ENCODE assay signal across 29 cellular contexts in genomic region chr10:5965266-5965665, GRCh38. TPM values are rescaled to one million over a fixed set of nuclear protein-coding genes. Genes with fewer than 3 reads are reported as not detected.
A peak's percentile ranks its signal among the peaks of the same experiment; 100 is the strongest.
DNase-seq lines count a peak whose midpoint lies in the region; ATAC-seq and TF ChIP-seq lines count a peak whose summit lies in the region.
"Had no signal": no experiment of that assay in that cellular context is flagged by ENCODE, and none has a peak within 500 bp of the region (broad histone marks: within the 10 kb centered on the region; RNA-seq: fewer than 3 reads in every experiment).

No MANE protein-coding gene starts in this region.

- ATAC-seq in upper lobe of right lung (peak; percentile 14), GM18519 (IDR thresholded peaks at IDR 0.05; ENCODE audit: low FRiP score, unreplicated experiment) (no peak), GM18511 (IDR thresholded peaks at IDR 0.05; ENCODE audit: unreplicated experiment) (no peak), GM19395 (IDR thresholded peaks at IDR 0.05; ENCODE audit: unreplicated experiment) (no peak)
- ATAC-seq: effector memory CD8-positive, alpha-beta T cell had no signal

- TF ChIP-seq CTCF in breast epithelium (IDR thresholded peaks at IDR 0.05) (no peak), mammary epithelial cell (conservative IDR thresholded peaks at IDR 0.05 in 1 of 2, IDR thresholded peaks at IDR 0.05 in 1 of 2; ENCODE audit: extremely low read depth in 1 of 2, insufficient read depth in 1 of 2, low read depth in 1 of 2, low read length in 2 of 2) (no peak), upper lobe of right lung (IDR thresholded peaks at IDR 0.05) (no peak)

- intact Hi-C loops in breast epithelium (cut with DNase I; ENCODE audit: low total_unique reads): loop anchor here (5.0 kb wide), 1 partner anchor 1447 kb away; the partner anchor contains the start of gene SFMBT2
- intact Hi-C loops in mammary epithelial cell (cut with micrococcal nuclease): no loop called here
- intact Hi-C loops in upper lobe of right lung (cut with DNase I): no loop called here

- H3K9me3 ChIP-seq in breast epithelium: no peaks in the 10 kb centered on the region
- H3K9me3 ChIP-seq in mammary epithelial cell (replicated peaks; ENCODE audit: insufficient read depth, low read length): no peaks in the 10 kb centered on the region
- H3K9me3 ChIP-seq in upper lobe of right lung: no peaks in the 10 kb centered on the region
- H3K9me3 ChIP-seq: ascending aorta, SJCRH30 had no signal

- no TSS peak for BruUV-seq in mammary epithelial cell (replicated peaks; lab: Mats Ljungman, UMichigan)

- CTCF ChIA-PET in mammary epithelial cell (lab: Charles Lee; ENCODE audit: low non-redundant PET): no interaction called here

- no peak for TF ChIP-seq POLR2A in breast epithelium (IDR thresholded peaks at IDR 0.05)

- H3K27me3 ChIP-seq in breast epithelium (no peaks in the 10 kb centered on the region), mammary epithelial cell (ENCODE audit: insufficient read depth, low read length) (no peaks in the 10 kb centered on the region), upper lobe of right lung (no peaks in the 10 kb centered on the region)
- H3K27me3 ChIP-seq: ascending aorta, SJCRH30 had no signal

- H3K4me3 ChIP-seq in breast epithelium: no peak overlapping the region
- no peak overlapping the region for H3K4me3 ChIP-seq in mammary epithelial cell (replicated peaks in 1 of 3; ENCODE audit: insufficient read depth in 1 of 3, low read depth in 2 of 3, low read length in 3 of 3)
- H3K4me3 ChIP-seq in upper lobe of right lung: no peak overlapping the region
- H3K4me3 ChIP-seq: ascending aorta, K562, SJCRH30 had no signal

- no peaks in the 10 kb centered on the region for H4K20me1 ChIP-seq in mammary epithelial cell (ENCODE audit: insufficient read depth, low read length)

- H3K36me3 ChIP-seq in breast epithelium (no peaks in the 10 kb centered on the region), mammary epithelial cell (ENCODE audit: insufficient read depth, low read length) (no peaks in the 10 kb centered on the region), upper lobe of right lung (peaks cover 19% of the 10 kb centered on the region)
- H3K36me3 ChIP-seq: SJCRH30 had no signal

- no peaks in the 10 kb centered on the region for H3K79me2 ChIP-seq in mammary epithelial cell (ENCODE audit: insufficient read depth, low read length)

- H3K4me1 ChIP-seq in breast epithelium (no peaks in the 10 kb centered on the region), mammary epithelial cell (ENCODE audit: insufficient read depth, low read length) (no peaks in the 10 kb centered on the region), upper lobe of right lung (no peaks in the 10 kb centered on the region)
- H3K4me1 ChIP-seq: ascending aorta, SJCRH30 had no signal

- no peak overlapping the region for H3K9ac ChIP-seq in mammary epithelial cell (ENCODE audit: insufficient read depth, low read length)

- DNase-seq in breast epithelium (ENCODE audit: low spot score in 2 of 2) (peak; percentile 9 to 28), mammary epithelial cell (no peak), glomerular visceral epithelial cell (ENCODE audit: extremely low spot score) (peak; percentile 53), mucosa of gallbladder (ENCODE audit: low spot score) (peak; percentile 68), upper lobe of right lung (no peak)
- DNase-seq: 8988T; activated CD4-positive, alpha-beta T cell treated with anti-CD3 and anti-CD28 coated beads for 4 hours; activated gamma-delta T cell treated with Interleukin-2 at 50 U/mL for 16 hours; activated naive CD8-positive, alpha-beta T cell treated with anti-CD3 and anti-CD28 coated beads, Interleukin-2, amount 10 ng/mL, durations not matched to agents 7 days and 5 days; activated T-cell treated with anti-CD3 and anti-CD28 coated beads, Interleukin-2, amount 50 U/mL, for 1 hour; caudate nucleus; DMS79 treated with DMSO at 0.1 percent for 48 hours; effector memory CD8-positive, alpha-beta T cell; GDM1; GOT3; NCI-H1048; NCI-H1694 treated with DMSO at 0.1 percent for 48 hours; NCI-H446; NCI-H748 treated with DMSO at 0.1 percent for 48 hours; SJCRH30; stimulated activated CD4-positive, alpha-beta T cell treated with anti-CD3 and anti-CD28 coated beads, Interleukin-4, amount 100 ng/mL, for 4 hours; SW 1271; T-helper 9 cell had no signal

- no peak overlapping the region for H3K4me2 ChIP-seq in mammary epithelial cell (ENCODE audit: insufficient read depth, low read depth, low read length)

- 91% methylated on average over 8 of the region's 8 CpGs for WGBS in mammary epithelial cell (ENCODE audit: low coverage, missing lambda C conversion rate)

- no peak overlapping the region for H2AFZ ChIP-seq in mammary epithelial cell (ENCODE audit: low read depth, low read length)

- H3K27ac ChIP-seq in breast epithelium: no peak overlapping the region
- H3K27ac ChIP-seq in mammary epithelial cell (ENCODE audit: insufficient read depth, low read depth, low read length): no peak overlapping the region
- no peak overlapping the region for H3K27ac ChIP-seq in upper lobe of right lung
- H3K27ac ChIP-seq: ascending aorta, SJCRH30 had no signal

- dilution Hi-C loops in mammary epithelial cell (cut with HindIII; ENCODE audit: low sequenced_read_pairs): loop anchor here (5.0 kb wide), 1 partner anchor 77 kb away; no protein-coding TSS in a partner anchor

- in situ Hi-C loops in mammary epithelial cell (cut with MboI; ENCODE audit: low sequenced_read_pairs in 2 of 2): no loop called here

RNA-seq across cellular contexts. Expression of gene IL15RA, which starts 12.1 kb away (rescaled TPM):
- 10 to 100 TPM; 15.1 to 35.7 (median 25.9) TPM for total RNA-seq in breast epithelium
- 1 to 10 TPM; 1.8 to 2.2 TPM for total RNA-seq in mammary epithelial cell
- polyA plus RNA-seq in mammary epithelial cell: 2.6 TPM
- 1.3 TPM for polyA minus RNA-seq in mammary epithelial cell
- 25.6 TPM for total RNA-seq in mucosa of gallbladder
- 36.7 TPM for total RNA-seq in upper lobe of right lung
- total RNA-seq: neural crest cell, SJCRH30 had no signal

Comparison
In these comparisons a context has a peak if more than half of its experiments do, and no peak if none do; other contexts are left out.
1. DNase-seq: peak in breast epithelium (2 of 2), glomerular visceral epithelial cell (single experiment) and mucosa of gallbladder (single experiment); none in mammary epithelial cell (single experiment) and upper lobe of right lung (single experiment).